Comparison of ENCODE assay signal across 24 cellular contexts in the genomic region with DNA sequence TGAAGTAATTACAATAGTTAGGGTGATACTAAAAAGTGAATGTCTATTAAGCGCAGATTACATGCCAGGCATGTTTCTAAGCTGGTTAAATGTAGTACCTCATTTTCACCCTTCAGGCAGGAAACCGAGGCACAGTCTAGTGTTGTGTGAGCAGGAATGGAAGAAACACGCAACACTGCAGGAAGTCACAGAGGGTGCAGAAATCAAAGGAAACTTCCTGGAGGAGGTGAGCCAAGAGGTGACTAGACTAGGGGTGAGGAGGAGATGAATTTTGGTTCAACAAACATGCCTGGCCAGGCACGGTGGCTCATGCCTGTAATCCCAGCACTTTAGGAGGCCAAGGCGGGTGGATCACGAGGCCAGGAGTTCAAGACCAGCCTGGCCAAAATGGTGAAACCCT.
"Had no signal": no experiment of that assay in that cellular context is flagged by ENCODE, and none has a peak within 500 bp of the region (broad histone marks: within the 10 kb centered on the region; RNA-seq: fewer than 3 reads in every experiment).

No MANE protein-coding gene starts in this region.

- DNase-seq: dermis blood vessel endothelial cell; dorsolateral prefrontal cortex; effector CD4-positive, alpha-beta T cell; effector memory CD4-positive, alpha-beta T cell; esophagus squamous epithelium; foreskin fibroblast; foreskin melanocyte; gastrocnemius medialis; glutamatergic neuron; head of caudate nucleus; heart right ventricle; hippocampal formation; left cardiac atrium; left lung; left ventricle myocardium superior; lower lobe of right lung; mesenchymal stem cell; mucosa of descending colon; naive B cell; naive thymus-derived CD8-positive, alpha-beta T cell had no signal

- ATAC-seq: gastrocnemius medialis; heart right ventricle; left cardiac atrium; left lung; left ventricle myocardium superior; lower lobe of right lung; mucosa of descending colon; naive thymus-derived CD8-positive, alpha-beta T cell had no signal

- H3K9me3 ChIP-seq: esophagus squamous epithelium, gastrocnemius medialis, heart right ventricle, left lung, lower lobe of right lung, mucosa of descending colon had no signal

- H3K4me1 ChIP-seq: esophagus squamous epithelium, gastrocnemius medialis, heart right ventricle, left lung, lower lobe of right lung had no signal

- H3K36me3 ChIP-seq: esophagus squamous epithelium, gastrocnemius medialis, heart right ventricle, left lung, lower lobe of right lung had no signal

- H3K27me3 ChIP-seq: dorsolateral prefrontal cortex, esophagus squamous epithelium, gastrocnemius medialis, left lung had no signal

- H3K27ac ChIP-seq: coronary artery, dorsolateral prefrontal cortex, esophagus squamous epithelium, gastrocnemius medialis, heart right ventricle, left lung, lower lobe of right lung had no signal

- FAIRE-seq: endothelial cell of umbilical vein, islet of Langerhans, keratinocyte had no signal

- H3K4me3 ChIP-seq: coronary artery, dorsolateral prefrontal cortex, esophagus squamous epithelium, gastrocnemius medialis, heart right ventricle, left lung, lower lobe of right lung, mucosa of descending colon had no signal
